10 cellular contexts compared by ENCODE assay signal in the genomic region with DNA sequence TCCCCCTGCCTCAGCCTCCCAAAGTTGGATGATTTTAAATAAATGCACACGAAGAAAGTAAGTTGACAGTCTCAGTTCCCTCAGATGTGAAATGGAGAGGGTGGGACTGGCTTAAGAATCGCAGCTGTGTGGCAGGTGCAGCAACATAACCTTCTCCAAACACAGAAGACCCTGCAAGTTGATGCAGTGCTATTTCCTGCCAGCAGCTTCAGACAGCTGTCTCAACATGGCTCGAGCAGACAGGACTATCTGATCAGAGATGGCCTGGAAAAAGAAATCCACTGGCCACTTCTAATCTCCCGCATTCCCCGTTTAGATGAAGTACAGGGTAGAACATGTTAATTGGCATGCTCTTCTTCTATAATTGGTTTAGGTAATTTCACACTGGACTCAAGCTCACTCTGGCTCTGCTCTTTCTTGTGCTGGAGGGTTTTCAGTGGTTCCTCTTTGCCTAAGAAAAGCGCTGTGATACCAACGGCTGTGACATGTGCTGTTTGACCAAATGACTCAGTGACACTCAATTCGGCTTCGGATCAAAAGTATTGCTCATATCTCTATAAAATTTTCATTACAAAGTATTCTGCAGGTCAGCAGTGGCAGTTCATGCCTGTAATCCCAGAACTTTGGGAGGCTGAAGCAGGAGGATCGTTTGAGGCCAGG. TPM values are rescaled to one million over a fixed set of nuclear protein-coding genes. Genes with fewer than 3 reads are reported as not detected.
DNase-seq lines count a peak whose midpoint lies in the region; ATAC-seq and TF ChIP-seq lines count a peak whose summit lies in the region.
"Had no signal": no experiment of that assay in that cellular context is flagged by ENCODE, and none has a peak within 500 bp of the region (broad histone marks: within the 10 kb centered on the region; RNA-seq: fewer than 3 reads in every experiment).

No MANE protein-coding gene starts in this region.

- DNase-seq in psoas muscle = no peak
- no peak for DNase-seq in cortex of kidney (lab: John Stamatoyannopoulos, UW)
- no peak for DNase-seq in DMS114 treated with DMSO at 0.1 percent for 48 hours (lab: John Stamatoyannopoulos, UW; ENCODE audit: unreplicated experiment)
- no peak for DNase-seq in iPS-NIHi7 (ENCODE audit: extremely low spot score)
- DNase-seq in 8988T = no peak
- DNase-seq: stimulated activated naive CD8-positive, alpha-beta T cell treated with anti-CD3 and anti-CD28 coated beads, Interleukin-15, amount 100 ng/mL, for 72 hours; T1000 had no signal

- H3K4me1 ChIP-seq in OCI-LY1 (ENCODE audit: insufficient read depth, low read length, severe bottlenecking) (peaks cover 80% of the 10 kb centered on the region), psoas muscle (peaks cover 11% of the 10 kb centered on the region)

- no peaks in the 10 kb centered on the region for H3K36me3 ChIP-seq in OCI-LY1 (ENCODE audit: insufficient read depth, low read length)
- peaks cover under 1 to 42% of the 10 kb centered on the region in 2 donors for H3K36me3 ChIP-seq in psoas muscle (ENCODE audit: insufficient read depth in 1 of 2, low read depth in 1 of 2)

- 24 to 41% (median 25%) methylated on average over 10 of the region's 10 CpGs for WGBS in psoas muscle, 3 donors

- H3K9me3 ChIP-seq in OCI-LY1 (ENCODE audit: low read length) (no peaks in the 10 kb centered on the region), psoas muscle (no peaks in the 10 kb centered on the region)

- peak overlapping the region; percentile 33 for H3K4me3 ChIP-seq in OCI-LY1 (ENCODE audit: low read depth, low read length, poor library complexity, severe bottlenecking)
- peak overlapping the region; percentile 13 for H3K4me3 ChIP-seq in psoas muscle

- H3K27me3 ChIP-seq in OCI-LY1 (ENCODE audit: insufficient read depth, low read length) (no peaks in the 10 kb centered on the region), psoas muscle (ENCODE audit: insufficient read depth in 3 of 3, low read length in 2 of 3) (no peaks in the 10 kb centered on the region)

- TF ChIP-seq CTCF in OCI-LY1 (IDR thresholded peaks at IDR 0.05; ENCODE audit: low read length) = no peak
- TF ChIP-seq CTCF in psoas muscle (IDR thresholded peaks at IDR 0.05) = no peak

- no peaks in the 10 kb centered on the region for H3K79me2 ChIP-seq in OCI-LY1 (ENCODE audit: insufficient read depth, low read length)

- ATAC-seq in GM19324 (IDR thresholded peaks at IDR 0.05; ENCODE audit: low FRiP score, unreplicated experiment) = peak; percentile 59
- ATAC-seq in HG02885 (IDR thresholded peaks at IDR 0.05; ENCODE audit: poor library complexity, unreplicated experiment) = peak; percentile 45
- ATAC-seq in psoas muscle = peak; percentile 65 to 86 (median 80)
- ATAC-seq: stimulated activated naive CD8-positive, alpha-beta T cell treated with anti-CD3 and anti-CD28 coated beads, Interleukin-15, amount 100 ng/mL, for 72 hours had no signal

- peak overlapping the region; percentile 73 for H3K4me2 ChIP-seq in OCI-LY1 (ENCODE audit: low read length)

- H3K27ac ChIP-seq in OCI-LY1 (ENCODE audit: low read depth, low read length, poor library complexity, severe bottlenecking) (peak overlapping the region; percentile 100), psoas muscle (peak overlapping the region; percentile 80)

- intact Hi-C loops in psoas muscle (cut with DNase I) = loop anchor here (5.0 kb wide), 3 partner anchors 38 to 63 kb away; partner anchors contain the start of gene MYOM1 (in 1 of the 2)

- H3K9ac ChIP-seq in OCI-LY1 (ENCODE audit: low read length) = peak overlapping the region; percentile 74

- H3F3A ChIP-seq in OCI-LY1 (ENCODE audit: insufficient read depth, low read length) = no peaks in the 10 kb centered on the region

- H4K20me1 ChIP-seq in OCI-LY1 (ENCODE audit: insufficient read depth, low read length) = no peaks in the 10 kb centered on the region

- no peaks in the 10 kb centered on the region for H3K9me2 ChIP-seq in OCI-LY1 (ENCODE audit: low read depth, low read length)

- no peak overlapping the region for H2AFZ ChIP-seq in OCI-LY1 (ENCODE audit: low read length)

RNA-seq across cellular contexts. Expression of gene MYOM1, which starts 40.2 kb away (rescaled TPM):
- 100 to 1,000 TPM; 388 to 842 (median 567) TPM for total RNA-seq in psoas muscle
- polyA plus RNA-seq in psoas muscle = 100 to 1,000 TPM in 2 of 3 donors, 10 to 100 TPM in 1; 54.8 to 209 (median 117) TPM
